ENCODE assay signal across 29 cellular contexts in genomic region chr10:128462026-128462425, GRCh38.
"Had no signal": no experiment of that assay in that cellular context is flagged by ENCODE, and none has a peak within 500 bp of the region (broad histone marks: within the 10 kb centered on the region; RNA-seq: fewer than 3 reads in every experiment).

No MANE protein-coding gene starts in this region.

- H3K4me1 ChIP-seq: adrenal gland, body of pancreas, esophagus squamous epithelium, gastroesophageal sphincter had no signal

- H3K4me3 ChIP-seq: adrenal gland, body of pancreas, esophagus squamous epithelium, gastroesophageal sphincter had no signal

- H3K36me3 ChIP-seq: adrenal gland, esophagus squamous epithelium, gastroesophageal sphincter, WERI-Rb-1 had no signal

- DNase-seq: activated CD4-positive, alpha-beta memory T cell treated with anti-CD3 and anti-CD28 coated beads, Interleukin-2, amount 10 ng/mL, durations not matched to agents 7 days and 5 days; activated CD4-positive, alpha-beta T cell treated with anti-CD3 and anti-CD28 coated beads for 36 hours; activated CD4-positive, alpha-beta T cell treated with anti-CD3 and anti-CD28 coated beads, Interleukin-2, amount 10 ng/mL, durations not matched to agents 7 days and 5 days; activated CD4-positive, alpha-beta T cell treated with anti-CD3 and anti-CD28 coated beads, Interleukin-2, amount 50 U/mL, for 4 hours; activated CD4-positive, CD25-positive, alpha-beta regulatory T cell; activated CD4-positive, CD25-positive, alpha-beta regulatory T cell treated with anti-CD3 and anti-CD28 coated beads, Interleukin-2, amount 50 U/mL, for 72 hours; activated effector memory CD4-positive, alpha-beta T cell treated with anti-CD3 and anti-CD28 coated beads, Interleukin-2, amount 50 U/mL, for 16 hours; activated naive CD4-positive, alpha-beta T cell treated with anti-CD3 and anti-CD28 coated beads for 36 hours; activated naive CD8-positive, alpha-beta T cell treated with anti-CD3 and anti-CD28 coated beads for 36 hours; activated naive CD8-positive, alpha-beta T cell treated with anti-CD3 and anti-CD28 coated beads, Interleukin-2, amount 50 U/mL, for 24 hours; activated T-cell treated with anti-CD3 and anti-CD28 coated beads, Interleukin-2, amount 50 U/mL, for 1 hour; activated T-cell treated with anti-CD3 and anti-CD28 coated beads, Interleukin-2, amount 50 U/mL, for 48 hours; adrenal gland; amygdala; aorta; body of pancreas; caudate nucleus; cortex of kidney; dermis blood vessel endothelial cell; effector CD4-positive, alpha-beta T cell; effector memory CD8-positive, alpha-beta T cell; esophagus squamous epithelium; foreskin melanocyte; T-helper 1 cell; T-helper 17 cell; T1000; WERI-Rb-1 had no signal

- H3K27me3 ChIP-seq: adrenal gland, esophagus squamous epithelium had no signal

- H3K9me3 ChIP-seq: adrenal gland, body of pancreas had no signal

- H3K27ac ChIP-seq: adrenal gland, body of pancreas, epithelial cell of prostate, esophagus squamous epithelium, gastroesophageal sphincter, WERI-Rb-1 had no signal
